Comparison of ENCODE assay signal across 24 cellular contexts in genomic region chr18:8803957-8804356, GRCh38.
"Had no signal": no experiment of that assay in that cellular context is flagged by ENCODE, and none has a peak within 500 bp of the region (broad histone marks: within the 10 kb centered on the region; RNA-seq: fewer than 3 reads in every experiment).

No MANE protein-coding gene starts in this region.

- H3K27ac ChIP-seq: colonic mucosa, epithelial cell of prostate, esophagus squamous epithelium, gastrocnemius medialis, heart right ventricle, left lung, lower lobe of right lung had no signal

- H3K4me3 ChIP-seq: colonic mucosa, esophagus squamous epithelium, gastrocnemius medialis, heart right ventricle, left lung, lower lobe of right lung, mucosa of descending colon had no signal

- ATAC-seq: esophagus mucosa; gastrocnemius medialis; heart right ventricle; left cardiac atrium; left lung; left ventricle myocardium superior; lower lobe of right lung; mucosa of descending colon; naive thymus-derived CD8-positive, alpha-beta T cell had no signal

- H3K4me1 ChIP-seq: left lung, lower lobe of right lung had no signal

- H3K27me3 ChIP-seq: colonic mucosa, esophagus squamous epithelium, gastrocnemius medialis, heart right ventricle, left lung had no signal

- DNase-seq: colonic mucosa; cortex of kidney; effector CD4-positive, alpha-beta T cell; effector memory CD4-positive, alpha-beta T cell; erythroblast; esophagus squamous epithelium; foreskin fibroblast; foreskin melanocyte; gastrocnemius medialis; glutamatergic neuron; head of caudate nucleus; heart right ventricle; hippocampal formation; left cardiac atrium; left lung; left ventricle myocardium superior; lower lobe of right lung; mesenchymal stem cell; mucosa of descending colon; naive B cell; naive thymus-derived CD8-positive, alpha-beta T cell had no signal

- FAIRE-seq: keratinocyte had no signal

- H3K9me3 ChIP-seq: colonic mucosa, esophagus squamous epithelium, gastrocnemius medialis, heart right ventricle, left lung, lower lobe of right lung, mucosa of descending colon had no signal

- H3K36me3 ChIP-seq: colonic mucosa, esophagus squamous epithelium, gastrocnemius medialis, heart right ventricle, left lung, lower lobe of right lung had no signal
